32 cellular contexts compared by ENCODE assay signal in the genomic region with DNA sequence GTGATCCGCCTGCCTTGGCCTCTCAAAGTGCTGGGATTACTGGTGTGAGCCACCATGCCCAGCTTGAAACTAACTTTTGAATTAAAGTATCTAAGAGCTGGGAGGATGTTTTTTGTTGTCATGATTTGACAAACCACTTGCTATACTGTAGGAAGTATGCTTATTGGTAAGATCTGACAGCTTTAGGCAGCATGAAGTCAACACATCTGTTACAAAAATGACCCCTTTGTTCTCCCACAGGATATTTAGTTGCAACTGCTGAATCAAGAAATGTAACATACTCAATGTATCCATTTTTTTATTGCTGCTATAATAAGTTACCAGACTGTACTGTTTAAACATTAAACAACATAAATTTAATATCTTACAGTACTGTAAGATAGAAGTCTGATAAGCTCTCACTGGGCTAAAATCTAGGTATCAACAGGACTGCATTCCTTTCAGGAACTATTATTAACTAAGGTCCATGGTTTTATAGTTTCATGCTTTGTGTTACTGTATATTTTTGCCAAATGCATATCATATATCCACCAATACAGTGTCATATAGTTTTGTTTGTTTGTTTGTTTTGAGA. TPM values are rescaled to one million over a fixed set of nuclear protein-coding genes. Genes with fewer than 3 reads are reported as not detected.
"Had no signal": no experiment of that assay in that cellular context is flagged by ENCODE, and none has a peak within 500 bp of the region (broad histone marks: within the 10 kb centered on the region; RNA-seq: fewer than 3 reads in every experiment).

No MANE protein-coding gene starts in this region.

- H3K4me3 Mint-ChIP-seq: activated CD4-positive, alpha-beta memory T cell treated with anti-CD3 and anti-CD28 coated beads for 36 hours; activated CD4-positive, alpha-beta T cell treated with anti-CD3 and anti-CD28 coated beads, Interleukin-2, amount 10 ng/mL, durations not matched to agents 24 days and 14 days; activated naive CD4-positive, alpha-beta T cell treated with anti-CD3 and anti-CD28 coated beads for 36 hours; activated T-helper 1 cell treated with anti-CD3 and anti-CD28 coated beads, Interleukin-12 subunit alpha, Interleukin-12 subunit beta, Interleukin-2, Interleukin-4 antibody, amounts not matched to agents 30 ng/mL and 10 ng/mL and 1 ng/mL, durations not matched to agents 14 hours and 24 hours and 36 hours; dendritic cell treated with granulocyte-macrophage colony-stimulating factor and Interleukin-4, amounts not matched to agents 40 ng/mL and 50 ng/mL, for 4 days; neural crest cell had no signal

- ATAC-seq: foreskin keratinocyte, heart right ventricle, left ventricle myocardium superior had no signal

- H3K27me3 ChIP-seq: esophagus muscularis mucosa, foreskin keratinocyte, heart right ventricle, right atrium auricular region, suprapubic skin, tibial artery had no signal

- H3K9me3 ChIP-seq: esophagus muscularis mucosa, right atrium auricular region, suprapubic skin, tibial artery had no signal

- DNase-seq: activated CD4-positive, alpha-beta memory T cell treated with anti-CD3 and anti-CD28 coated beads for 36 hours; activated CD4-positive, alpha-beta T cell treated with anti-CD3 and anti-CD28 coated beads, Interleukin-2, amount 10 ng/mL, durations not matched to agents 24 days and 14 days; activated CD4-positive, CD25-positive, alpha-beta regulatory T cell treated with anti-CD3 and anti-CD28 coated beads, Interleukin-2, amount 50 U/mL, for 72 hours; activated CD8-positive, alpha-beta memory T cell treated with anti-CD3 and anti-CD28 coated beads, Interleukin-2, amount 50 U/mL, for 4 hours; activated effector memory CD4-positive, alpha-beta T cell treated with anti-CD3 and anti-CD28 coated beads, Interleukin-2, amount 50 U/mL, for 16 hours; activated naive CD4-positive, alpha-beta T cell treated with anti-CD3 and anti-CD28 coated beads for 36 hours; activated T-cell treated with anti-CD3 and anti-CD28 coated beads, Interleukin-2, amount 50 U/mL, for 1 hour; caudate nucleus; heart right ventricle; left ventricle myocardium superior; nucleus accumbens; stimulated activated CD4-positive, alpha-beta T cell treated with anti-CD3 and anti-CD28 coated beads, Interleukin-15, amount 100 ng/mL, for 24 hours; stimulated activated CD4-positive, alpha-beta T cell treated with anti-CD3 and anti-CD28 coated beads, Interleukin-2, amount 100 ng/mL, for 24 hours; stimulated activated naive CD4-positive, alpha-beta T cell; tibial artery had no signal

- H3K27ac Mint-ChIP-seq: activated CD4-positive, alpha-beta memory T cell treated with anti-CD3 and anti-CD28 coated beads for 36 hours; activated CD4-positive, alpha-beta T cell treated with anti-CD3 and anti-CD28 coated beads, Interleukin-2, amount 10 ng/mL, durations not matched to agents 24 days and 14 days; activated naive CD4-positive, alpha-beta T cell treated with anti-CD3 and anti-CD28 coated beads for 36 hours; activated T-helper 1 cell treated with anti-CD3 and anti-CD28 coated beads, Interleukin-12 subunit alpha, Interleukin-12 subunit beta, Interleukin-2, Interleukin-4 antibody, amounts not matched to agents 30 ng/mL and 10 ng/mL and 1 ng/mL, durations not matched to agents 14 hours and 24 hours and 36 hours; dendritic cell treated with granulocyte-macrophage colony-stimulating factor and Interleukin-4, amounts not matched to agents 40 ng/mL and 50 ng/mL, for 4 days had no signal

- H3K36me3 ChIP-seq: esophagus muscularis mucosa, heart right ventricle, right atrium auricular region, suprapubic skin, tibial artery had no signal

- H3K4me1 ChIP-seq: foreskin keratinocyte had no signal

- H3K4me3 ChIP-seq: esophagus muscularis mucosa, heart right ventricle, right atrium auricular region, suprapubic skin, tibial artery had no signal

- H3K27ac ChIP-seq: esophagus muscularis mucosa, foreskin keratinocyte, heart right ventricle, parathyroid adenoma, right atrium auricular region, suprapubic skin, tibial artery had no signal

- H3K27me3 Mint-ChIP-seq: activated CD4-positive, alpha-beta memory T cell treated with anti-CD3 and anti-CD28 coated beads for 36 hours; dendritic cell treated with granulocyte-macrophage colony-stimulating factor and Interleukin-4, amounts not matched to agents 40 ng/mL and 50 ng/mL, for 4 days had no signal

RNA-seq across cellular contexts. Expression of gene WDR88, which starts 39.4 kb away (rescaled TPM):
- total RNA-seq: activated CD4-positive, alpha-beta memory T cell treated with anti-CD3 and anti-CD28 coated beads for 36 hours; activated CD4-positive, alpha-beta T cell treated with anti-CD3 and anti-CD28 coated beads, Interleukin-2, amount 10 ng/mL, durations not matched to agents 24 days and 14 days; activated CD8-positive, alpha-beta memory T cell treated with anti-CD3 and anti-CD28 coated beads for 36 hours; activated naive CD4-positive, alpha-beta T cell treated with anti-CD3 and anti-CD28 coated beads for 36 hours; activated T-helper 1 cell treated with anti-CD3 and anti-CD28 coated beads, Interleukin-12 subunit alpha, Interleukin-12 subunit beta, Interleukin-2, Interleukin-4 antibody, amounts not matched to agents 30 ng/mL and 10 ng/mL and 1 ng/mL, durations not matched to agents 14 hours and 24 hours and 36 hours; chondrocyte; esophagus muscularis mucosa; foreskin keratinocyte; glomerular endothelial cell; left ventricle myocardium superior; lung microvascular endothelial cell; mesenteric fat pad; mucosa of gallbladder; neural crest cell; pulmonary artery endothelial cell; right atrium auricular region; suprapubic skin; T-helper 1 cell treated with Interleukin-12 subunit alpha and Interleukin-12 subunit beta and Interleukin-4 antibody, amounts not matched to agents 30 ng/mL and 1 ng/mL, for 36 hours; ureter had no signal

RNA-seq across cellular contexts. Expression of gene SLC7A10, which starts 54.3 kb away (rescaled TPM):
- total RNA-seq: activated CD4-positive, alpha-beta memory T cell treated with anti-CD3 and anti-CD28 coated beads for 36 hours; activated CD4-positive, alpha-beta T cell treated with anti-CD3 and anti-CD28 coated beads, Interleukin-2, amount 10 ng/mL, durations not matched to agents 24 days and 14 days; activated CD8-positive, alpha-beta memory T cell treated with anti-CD3 and anti-CD28 coated beads for 36 hours; activated naive CD4-positive, alpha-beta T cell treated with anti-CD3 and anti-CD28 coated beads for 36 hours; activated T-helper 1 cell treated with anti-CD3 and anti-CD28 coated beads, Interleukin-12 subunit alpha, Interleukin-12 subunit beta, Interleukin-2, Interleukin-4 antibody, amounts not matched to agents 30 ng/mL and 10 ng/mL and 1 ng/mL, durations not matched to agents 14 hours and 24 hours and 36 hours; chondrocyte; esophagus muscularis mucosa; foreskin keratinocyte; glomerular endothelial cell; left ventricle myocardium superior; lung microvascular endothelial cell; mucosa of gallbladder; pulmonary artery endothelial cell; T-helper 1 cell treated with Interleukin-12 subunit alpha and Interleukin-12 subunit beta and Interleukin-4 antibody, amounts not matched to agents 30 ng/mL and 1 ng/mL, for 36 hours; ureter had no signal
